ENCODE assay signal across 1 cellular context in the genomic region with DNA sequence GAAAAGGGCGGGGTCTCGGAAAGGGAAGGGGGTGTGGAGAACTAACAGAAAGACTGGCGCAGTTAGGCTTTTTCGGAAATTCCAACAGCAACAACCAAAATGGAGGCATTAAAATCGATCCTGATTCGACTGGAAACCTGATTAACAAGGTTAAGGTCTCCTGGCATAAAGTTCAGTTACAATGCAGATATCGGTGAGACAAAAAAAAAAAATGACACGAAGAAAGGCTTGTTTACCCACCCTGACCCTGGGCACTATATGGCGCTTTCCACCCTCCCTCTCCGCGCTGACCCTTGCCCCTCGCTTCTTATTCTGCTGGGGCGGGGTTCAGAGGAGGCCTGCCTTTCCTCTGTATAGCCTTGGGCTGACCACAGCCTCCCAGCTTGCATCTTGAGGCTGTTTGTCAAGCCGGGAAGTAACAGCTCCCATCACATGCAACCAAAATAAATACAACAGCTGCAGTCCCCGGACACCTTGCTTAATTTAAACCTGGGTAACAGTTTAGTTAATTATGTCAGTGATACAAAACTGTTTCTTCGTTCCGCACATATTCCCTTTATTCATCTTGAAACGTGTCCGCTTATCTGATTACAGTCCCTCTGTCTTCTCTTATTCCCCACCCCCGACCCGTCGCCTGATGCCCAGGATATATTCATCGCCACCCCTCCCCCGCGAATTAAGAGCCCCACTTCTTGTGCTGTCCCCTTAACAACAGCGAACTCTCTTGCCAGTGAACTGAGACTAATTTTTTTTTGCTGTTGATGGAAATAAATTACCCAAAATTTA.
A peak's percentile ranks its signal among the peaks of the same experiment; 100 is the strongest.
TF ChIP-seq lines count a peak whose summit lies in the region.

No MANE protein-coding gene starts in this region.

TF ChIP-seq in K562, 482 proteins besides CTCF, POLR2A, EP300 and RAD21 (continued from another document and continues in another):
- TF ChIP-seq GTF3C2 (IDR thresholded peaks at IDR 0.05; ENCODE audit: borderline replicate concordance, extremely low read depth, insufficient read length) (no peak), MBD1 (CRISPR knock-in tag; IDR thresholded peaks at IDR 0.05) (no peak), ZNF444 (CRISPR knock-in tag; IDR thresholded peaks at IDR 0.05) (no peak), TEAD4 (IDR thresholded peaks at IDR 0.05; ENCODE audit: low read length) (peak; percentile 70; the same call in 1 of the 2 replicates), TEAD4 (CRISPR knock-in tag; IDR thresholded peaks at IDR 0.05; ENCODE audit: borderline replicate concordance) (0 out of 2 replicates have a peak, but pooled peaks have one; percentile 16), KLF1 (tag; IDR thresholded peaks at IDR 0.05) (0 out of 2 replicates have a peak, but pooled peaks have one; percentile 23), ZBTB7A (IDR thresholded peaks at IDR 0.05; ENCODE audit: borderline replicate concordance, control insufficient read depth, low read depth, low read length) (no peak), MCM5 (IDR thresholded peaks at IDR 0.05; ENCODE audit: low read depth) (no peak), ZFP1 (CRISPR knock-in tag; IDR thresholded peaks at IDR 0.05) (no peak), THAP7 (CRISPR knock-in tag; IDR thresholded peaks at IDR 0.05) (no peak), ARID2 (IDR thresholded peaks at IDR 0.05) (no peak), ZNF217 (CRISPR knock-in tag; IDR thresholded peaks at IDR 0.05) (no peak), KAT7 (CRISPR knock-in tag; IDR thresholded peaks at IDR 0.05; ENCODE audit: borderline replicate concordance) (no peak), CXXC5 (CRISPR knock-in tag; IDR thresholded peaks at IDR 0.05) (0 out of 2 replicates have a peak, but pooled peaks have one; percentile 15), NCOA6 (IDR thresholded peaks at IDR 0.05) (no peak), ZNF75A (CRISPR knock-in tag; IDR thresholded peaks at IDR 0.05) (no peak), MXI1 (IDR thresholded peaks at IDR 0.05; ENCODE audit: low read depth, low read length) (no peak), USF1 (CRISPR knock-in tag; IDR thresholded peaks at IDR 0.05) (no peak), SRSF3 (IDR thresholded peaks at IDR 0.05; ENCODE audit: insufficient read depth, low read length) (no peak), KLF10 (CRISPR knock-in tag; IDR thresholded peaks at IDR 0.05) (no peak), MAX (CRISPR knock-in tag; IDR thresholded peaks at IDR 0.05) (peak; percentile 27; the same call in 1 of the 2 replicates), JUND (IDR thresholded peaks at IDR 0.05; ENCODE audit: borderline replicate concordance, low read depth, low read length) (no peak), JUND (tag; IDR thresholded peaks at IDR 0.05; ENCODE audit: borderline replicate concordance, low read depth, low read length) (no peak; the same call in 2 of the 3 replicates), JUN (IDR thresholded peaks at IDR 0.05; ENCODE audit: borderline replicate concordance, low read depth, low read length) (no peak), JUN (CRISPR knock-in tag; IDR thresholded peaks at IDR 0.05; ENCODE audit: borderline replicate concordance) (no peak), ZZZ3 (IDR thresholded peaks at IDR 0.05) (no peak), ETS2 (tag; IDR thresholded peaks at IDR 0.05; ENCODE audit: borderline replicate concordance, poor library complexity, severe bottlenecking) (no peak), ZNF354B (CRISPR knock-in tag; IDR thresholded peaks at IDR 0.05) (no peak), FOXJ2 (tag; IDR thresholded peaks at IDR 0.05) (peak; percentile 91), PKNOX1 (IDR thresholded peaks at IDR 0.05) (peak; percentile 21; the same call in 1 of the 2 replicates), RNF2 (IDR thresholded peaks at IDR 0.05) (no peak), RBM14 (IDR thresholded peaks at IDR 0.05; ENCODE audit: borderline replicate concordance, insufficient read depth, low read depth, low read length) (no peak), BHLHE40 (IDR thresholded peaks at IDR 0.05; ENCODE audit: low read length) (no peak; the same call in 1 of the 2 replicates), ZNF780A (CRISPR knock-in tag; IDR thresholded peaks at IDR 0.05) (no peak), ZC3H11A (IDR thresholded peaks at IDR 0.05; ENCODE audit: low read depth, low read length) (no peak), SMAD4 (CRISPR knock-in tag; conservative IDR thresholded peaks at IDR 0.05) (no peak), PHF21A (IDR thresholded peaks at IDR 0.05; ENCODE audit: borderline replicate concordance, low read depth) (0 out of 2 replicates have a peak, but pooled peaks have one; percentile 78), BRD9 (IDR thresholded peaks at IDR 0.05; ENCODE audit: low read depth, partially characterized antibody) (peak; percentile 89), NR2C1 (IDR thresholded peaks at IDR 0.05) (peak; percentile 92), NR2C1 (tag; IDR thresholded peaks at IDR 0.05) (peak; percentile 94), NCOR1 (IDR thresholded peaks at IDR 0.05) (no peak; the same call in 1 of the 2 replicates)
- TF ChIP-seq, protein P1, sequence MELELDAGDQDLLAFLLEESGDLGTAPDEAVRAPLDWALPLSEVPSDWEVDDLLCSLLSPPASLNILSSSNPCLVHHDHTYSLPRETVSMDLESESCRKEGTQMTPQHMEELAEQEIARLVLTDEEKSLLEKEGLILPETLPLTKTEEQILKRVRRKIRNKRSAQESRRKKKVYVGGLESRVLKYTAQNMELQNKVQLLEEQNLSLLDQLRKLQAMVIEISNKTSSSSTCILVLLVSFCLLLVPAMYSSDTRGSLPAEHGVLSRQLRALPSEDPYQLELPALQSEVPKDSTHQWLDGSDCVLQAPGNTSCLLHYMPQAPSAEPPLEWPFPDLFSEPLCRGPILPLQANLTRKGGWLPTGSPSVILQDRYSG (tag; conservative IDR thresholded peaks at IDR 0.05; ENCODE audit: low read depth) = peak; percentile 68; the same call in 1 of the 2 replicates
- TF ChIP-seq, protein P2, sequence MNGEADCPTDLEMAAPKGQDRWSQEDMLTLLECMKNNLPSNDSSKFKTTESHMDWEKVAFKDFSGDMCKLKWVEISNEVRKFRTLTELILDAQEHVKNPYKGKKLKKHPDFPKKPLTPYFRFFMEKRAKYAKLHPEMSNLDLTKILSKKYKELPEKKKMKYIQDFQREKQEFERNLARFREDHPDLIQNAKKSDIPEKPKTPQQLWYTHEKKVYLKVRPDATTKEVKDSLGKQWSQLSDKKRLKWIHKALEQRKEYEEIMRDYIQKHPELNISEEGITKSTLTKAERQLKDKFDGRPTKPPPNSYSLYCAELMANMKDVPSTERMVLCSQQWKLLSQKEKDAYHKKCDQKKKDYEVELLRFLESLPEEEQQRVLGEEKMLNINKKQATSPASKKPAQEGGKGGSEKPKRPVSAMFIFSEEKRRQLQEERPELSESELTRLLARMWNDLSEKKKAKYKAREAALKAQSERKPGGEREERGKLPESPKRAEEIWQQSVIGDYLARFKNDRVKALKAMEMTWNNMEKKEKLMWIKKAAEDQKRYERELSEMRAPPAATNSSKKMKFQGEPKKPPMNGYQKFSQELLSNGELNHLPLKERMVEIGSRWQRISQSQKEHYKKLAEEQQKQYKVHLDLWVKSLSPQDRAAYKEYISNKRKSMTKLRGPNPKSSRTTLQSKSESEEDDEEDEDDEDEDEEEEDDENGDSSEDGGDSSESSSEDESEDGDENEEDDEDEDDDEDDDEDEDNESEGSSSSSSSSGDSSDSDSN (IDR thresholded peaks at IDR 0.05; ENCODE audit: borderline replicate concordance in 1 of 2, low read depth in 2 of 2, low read length in 2 of 2) = no peak
